6 cellular contexts compared by ENCODE assay signal in the genomic region with DNA sequence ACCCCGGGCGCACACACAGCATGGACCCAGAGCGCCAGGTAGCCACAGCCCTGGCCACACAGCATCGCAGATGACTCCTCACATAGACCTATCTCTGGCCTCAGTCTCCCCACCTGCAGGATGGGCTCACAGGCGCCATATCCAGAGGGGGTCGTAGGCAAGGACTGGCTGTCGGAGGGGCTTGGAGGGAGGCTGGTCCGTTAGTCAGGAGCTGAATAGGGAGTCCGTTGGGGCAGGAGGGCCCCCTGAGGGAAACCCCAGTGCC. TPM values are rescaled to one million over a fixed set of nuclear protein-coding genes. Genes with fewer than 3 reads are reported as not detected.
DNase-seq lines count a peak whose midpoint lies in the region; ATAC-seq and TF ChIP-seq lines count a peak whose summit lies in the region.

No MANE protein-coding gene starts in this region.

- H3K9ac ChIP-seq in parathyroid adenoma, result no peak overlapping the region

- no peaks in the 10 kb centered on the region for H3K9me3 Mint-ChIP-seq in CD8-positive, alpha-beta T cell

- ATAC-seq in CD8-positive, alpha-beta T cell, result no peak

- POLR2A ChIA-PET in CD8-positive, alpha-beta T cell (lab: Charles Lee), result no interaction called here

- no peaks in the 10 kb centered on the region for H3K9me3 ChIP-seq in parathyroid adenoma (ENCODE audit: control insufficient read depth, low read length)
- no peaks in the 10 kb centered on the region for H3K9me3 ChIP-seq in CD8-positive, alpha-beta T cell (ENCODE audit: low read length)

- intact Hi-C loops in CD8-positive, alpha-beta T cell (cut with DNase I, micrococcal nuclease), result no loop called here

- H3K4me2 ChIP-seq in parathyroid adenoma (ENCODE audit: low read length), result peak overlapping the region; percentile 94

- H3K4me3 Mint-ChIP-seq in CD8-positive, alpha-beta T cell, result no peak overlapping the region

- H3K4me1 ChIP-seq in parathyroid adenoma, result peaks cover 23% of the 10 kb centered on the region
- H3K4me1 ChIP-seq in CD8-positive, alpha-beta T cell (ENCODE audit: insufficient read depth, low read length), result peaks cover 11% of the 10 kb centered on the region

- no peak overlapping the region for H3K27ac Mint-ChIP-seq in CD8-positive, alpha-beta T cell

- H3K79me2 ChIP-seq in parathyroid adenoma, result peaks cover 23% of the 10 kb centered on the region

- H3K4me3 ChIP-seq in GM12865 (ENCODE audit: low read depth, low read length) (peak overlapping the region; percentile 95), choroid plexus epithelial cell (ENCODE audit: low read depth, low read length) (peak overlapping the region; percentile 81), parathyroid adenoma (ENCODE audit: low read depth, low read length) (peak overlapping the region; percentile 76)
- H3K4me3 ChIP-seq in CD8-positive, alpha-beta T cell (ENCODE audit: low read depth, low read length), result no peak overlapping the region

- H3K27me3 ChIP-seq in parathyroid adenoma (ENCODE audit: control insufficient read depth, insufficient read depth, low read length), result no peaks in the 10 kb centered on the region
- peaks cover 3% of the 10 kb centered on the region for H3K27me3 ChIP-seq in CD8-positive, alpha-beta T cell (ENCODE audit: insufficient read depth, low read length)

- no peaks in the 10 kb centered on the region for H3K36me3 ChIP-seq in parathyroid adenoma (ENCODE audit: control insufficient read depth, insufficient read depth, low read length)
- H3K36me3 ChIP-seq in CD8-positive, alpha-beta T cell (ENCODE audit: insufficient read depth, low read length), result no peaks in the 10 kb centered on the region

- CTCF ChIA-PET in CD8-positive, alpha-beta T cell (lab: Charles Lee), result interaction anchor here (1.4 to 1.5 kb wide), 2 partner anchors 53 to 64 kb away, joined by 3 read pairs; no protein-coding TSS in a partner anchor

- peak overlapping the region; percentile 95 for H3K27ac ChIP-seq in parathyroid adenoma
- no peak overlapping the region for H3K27ac ChIP-seq in CD8-positive, alpha-beta T cell (ENCODE audit: low read depth, low read length)

- H2AFZ ChIP-seq in parathyroid adenoma, result no peak overlapping the region

- H3K36me3 Mint-ChIP-seq in CD8-positive, alpha-beta T cell, result no peaks in the 10 kb centered on the region

- DNase-seq in GM12865 (ENCODE audit: low read depth) (no peak), choroid plexus epithelial cell (ENCODE audit: low read depth) (no peak), COLO668 (lab: John Stamatoyannopoulos, UW; ENCODE audit: unreplicated experiment) (no peak), midbrain (lab: John Stamatoyannopoulos, UW) (no peak)
- no peak for DNase-seq in CD8-positive, alpha-beta T cell

- H3K27me3 Mint-ChIP-seq in CD8-positive, alpha-beta T cell (ENCODE audit: low read depth), result peaks cover 14% of the 10 kb centered on the region

- peaks cover 7% of the 10 kb centered on the region for H3K4me1 Mint-ChIP-seq in CD8-positive, alpha-beta T cell (ENCODE audit: low read depth)

- TF ChIP-seq CTCF in GM12865 (IDR thresholded peaks at IDR 0.05; ENCODE audit: insufficient read depth, low read depth, low read length, missing control alignments) (no peak), choroid plexus epithelial cell (conservative IDR thresholded peaks at IDR 0.05; ENCODE audit: low read depth, low read length) (no peak), parathyroid adenoma (IDR thresholded peaks at IDR 0.05) (no peak)
- no peak for TF ChIP-seq CTCF in CD8-positive, alpha-beta T cell (IDR thresholded peaks at IDR 0.05)

RNA-seq across cellular contexts. Expression of a gene that starts 2.1 kb away (rescaled TPM):
- 1 to 10 TPM; 6.3 to 8.1 TPM for total RNA-seq in CD8-positive, alpha-beta T cell

RNA-seq across cellular contexts. Expression of a gene that starts 21.5 kb away (rescaled TPM):
- 1 to 10 TPM; 3.0 to 3.1 TPM for total RNA-seq in CD8-positive, alpha-beta T cell

RNA-seq across cellular contexts. Expression of a gene that starts 35.1 kb away (rescaled TPM):
- 1 to 10 TPM; 1.9 to 2.1 TPM for total RNA-seq in CD8-positive, alpha-beta T cell

RNA-seq across cellular contexts. Expression of a gene that starts 37.8 kb away (rescaled TPM):
- 10 to 100 TPM; 46.2 to 46.5 TPM for total RNA-seq in CD8-positive, alpha-beta T cell

RNA-seq across cellular contexts. Expression of a gene that starts 43.8 kb away (rescaled TPM):
- total RNA-seq in CD8-positive, alpha-beta T cell, result 1 to 10 TPM; 1.1 to 1.5 TPM
